9 cellular contexts compared by ENCODE assay signal in genomic region chr16:57146735-57147134, GRCh38. TPM values are rescaled to one million over a fixed set of nuclear protein-coding genes. Genes with fewer than 3 reads are reported as not detected.
DNase-seq lines count a peak whose midpoint lies in the region; ATAC-seq, FAIRE-seq and TF ChIP-seq lines count a peak whose summit lies in the region.
"Had no signal": no experiment of that assay in that cellular context is flagged by ENCODE, and none has a peak within 500 bp of the region (broad histone marks: within the 10 kb centered on the region; RNA-seq: fewer than 3 reads in every experiment).

No MANE protein-coding gene starts in this region.

- no peak overlapping the region for H3K4me2 ChIP-seq in GM12878 (ENCODE audit: control insufficient read depth, insufficient read depth)

- TF ChIP-seq EP300 in GM12878 (IDR thresholded peaks at IDR 0.05; ENCODE audit: borderline replicate concordance in 1 of 2, control insufficient read depth in 1 of 2, low read depth in 2 of 2, low read length in 2 of 2) = no peak

- POLR2A ChIA-PET in GM12878 (lab: Charles Lee) = interaction anchor here (1.4 kb wide), 1 partner anchor 19 kb away, joined by 3 read pairs; no protein-coding TSS in a partner anchor

- CTCF ChIA-PET in Calu3 (lab: Charles Lee) = no interaction called here
- CTCF ChIA-PET in GM12878 (lab: Yijun Ruan, JAX) = no interaction called here

- intact Hi-C loops in Calu3 (cut with micrococcal nuclease; ENCODE audit: unreplicated experiment) = no loop called here
- intact Hi-C loops in GM12878 (cut with micrococcal nuclease; ENCODE audit: unreplicated experiment) = no loop called here
- intact Hi-C loops in lower lobe of right lung (cut with DNase I) = no loop called here

- BruUV-seq in Calu3 (replicated peaks; lab: Mats Ljungman, UMichigan) = no TSS peak
- no TSS peak for BruUV-seq in GM12878 (replicated peaks; lab: Mats Ljungman, UMichigan)

- no peaks in the 10 kb centered on the region for H3K9me3 Mint-ChIP-seq in Calu3 (ENCODE audit: low read depth, unreplicated experiment)

- TF ChIP-seq CTCF in Calu3 (IDR thresholded peaks at IDR 0.05; ENCODE audit: unreplicated experiment) = peak; percentile 29
- peak; percentile 1 to 25 (median 18); a peak in 2 of 6 replicates for TF ChIP-seq CTCF in GM12878 (IDR thresholded peaks at IDR 0.05 in 2 of 3, conservative IDR thresholded peaks at IDR 0.05 in 1 of 3; ENCODE audit: control insufficient read depth in 2 of 3, extremely low read depth in 1 of 3, insufficient read depth in 1 of 3, low read depth in 3 of 3, low read length in 3 of 3)
- no peak for TF ChIP-seq CTCF in lower lobe of right lung (IDR thresholded peaks at IDR 0.05)

- H3K27ac Mint-ChIP-seq in Calu3 (ENCODE audit: unreplicated experiment) = no peak overlapping the region
- H3K27ac Mint-ChIP-seq in T-helper 17 cell = no peak overlapping the region

- H3K79me2 ChIP-seq in GM12878 (ENCODE audit: control insufficient read depth, insufficient read depth, low read length) = no peaks in the 10 kb centered on the region

- H3K27ac ChIP-seq in GM12878 (ENCODE audit: control insufficient read depth, insufficient read depth) (no peak overlapping the region), lower lobe of right lung (peak overlapping the region; percentile 72)

- WGBS in GM12878 (ENCODE audit: insufficient coverage, insufficient replicate concordance, low lambda C conversion rate, missing lambda C conversion rate) = 84% methylated on average over 5 of the region's 5 CpGs

- H4K20me1 ChIP-seq in GM12878 (ENCODE audit: control insufficient read depth, insufficient read depth) = no peaks in the 10 kb centered on the region

- H3K4me3 Mint-ChIP-seq in Calu3 (ENCODE audit: low read depth, unreplicated experiment) (no peak overlapping the region), T-helper 17 cell (no peak overlapping the region)

- in situ Hi-C loops in GM12878 (cut with MboI) = no loop called here

- no peaks in the 10 kb centered on the region for H3K27me3 ChIP-seq in GM12878 (replicated peaks in 1 of 2; ENCODE audit: control insufficient read depth in 2 of 2, insufficient read depth in 2 of 2, low read length in 1 of 2)
- no peaks in the 10 kb centered on the region for H3K27me3 ChIP-seq in lower lobe of right lung (ENCODE audit: low read depth)

- no peaks in the 10 kb centered on the region for H3K4me1 Mint-ChIP-seq in Calu3 (ENCODE audit: low read depth, unreplicated experiment)
- peaks cover 19% of the 10 kb centered on the region for H3K4me1 Mint-ChIP-seq in T-helper 17 cell

- H3K4me3 ChIP-seq in GM12878 (no peak overlapping the region), lower lobe of right lung (no peak overlapping the region)

- no peak for TF ChIP-seq RAD21 in GM12878 (IDR thresholded peaks at IDR 0.05; ENCODE audit: insufficient read depth, low read depth, low read length)

- FAIRE-seq in GM12878 (lab: Jason Lieb, UNC) = no peak

- TF ChIP-seq POLR2A in GM12878 (IDR thresholded peaks at IDR 0.05; ENCODE audit: low read depth, low read length) = no peak

- peaks cover 22% of the 10 kb centered on the region for H3K4me1 ChIP-seq in GM12878 (ENCODE audit: control insufficient read depth, insufficient read depth, low read length)
- H3K4me1 ChIP-seq in lower lobe of right lung = peaks cover 83% of the 10 kb centered on the region

- SMC1A ChIA-PET in GM12878 (lab: Charles Lee; ENCODE audit: uncharacterized antibody, unreplicated experiment) = no interaction called here

- no peak overlapping the region for H3K9ac ChIP-seq in GM12878 (ENCODE audit: control insufficient read depth, insufficient read depth, low read length)

- H3K36me3 ChIP-seq in GM12878 (ENCODE audit: control insufficient read depth in 2 of 2, insufficient read depth in 2 of 2, low read length in 1 of 2) = peaks cover 2 to 4% of the 10 kb centered on the region in 2 experiments; a peak in 3 of 4 replicates
- H3K36me3 ChIP-seq in lower lobe of right lung = peaks cover 5% of the 10 kb centered on the region

- no peak overlapping the region for H2AFZ ChIP-seq in GM12878 (ENCODE audit: control insufficient read depth, low read depth, low read length)

- H3K27me3 Mint-ChIP-seq in Calu3 (ENCODE audit: unreplicated experiment) (no peaks in the 10 kb centered on the region), T-helper 17 cell (no peaks in the 10 kb centered on the region)

- RAD21 ChIA-PET in GM12878 (lab: Charles Lee; ENCODE audit: unreplicated experiment) = no interaction called here

- H3K9me3 ChIP-seq in GM12878 (replicated peaks; ENCODE audit: control insufficient read depth, insufficient read depth, low read length) = no peaks in the 10 kb centered on the region
- H3K9me3 ChIP-seq in lower lobe of right lung = no peaks in the 10 kb centered on the region
- H3K9me3 ChIP-seq in T-helper 17 cell (ENCODE audit: control insufficient read depth, low read length, poor library complexity, severe bottlenecking) = no peaks in the 10 kb centered on the region

- H3K36me3 Mint-ChIP-seq in Calu3 (ENCODE audit: insufficient read depth, unreplicated experiment) (peaks cover 6% of the 10 kb centered on the region), T-helper 17 cell (ENCODE audit: low read depth) (no peaks in the 10 kb centered on the region)

- peak; percentile 57 for ATAC-seq in GM12878
- no peak for ATAC-seq in lower lobe of right lung
- ATAC-seq in T-helper 17 cell = no peak

- DNase-seq in Calu3 (peak; percentile 43), HT1080 (ENCODE audit: low read depth) (peak; percentile 27), GM12878 (ENCODE audit: low read depth, low spot score) (no peak), lower lobe of right lung (no peak), HPDE6-E6E7 (ENCODE audit: extremely low spot score) (no peak), inferior parietal cortex (ENCODE audit: extremely low spot score) (no peak), H4 (ENCODE audit: low spot score) (no peak), T-helper 17 cell (no peak)
- DNase-seq: activated naive CD4-positive, alpha-beta T cell treated with anti-CD3 and anti-CD28 coated beads, Interleukin-2, amount 50 U/mL, for 16 hours had no signal

RNA-seq across cellular contexts. Expression of gene PSME3IP1, which starts 39.1 kb away (rescaled TPM):
- total RNA-seq in Calu3 (2022) (171 and 177 TPM in 2 replicates), GM12878 (2014; rRNA removed) (67.9 and 82.1 TPM in 2 replicates), GM12878 (2014; rRNA removed; fragmentation: Illumina TruSeq; extraction: Trizol) (146 and 152 TPM in 2 replicates), GM12878 (2021) (101 and 104 TPM in 2 replicates), lower lobe of right lung (79.8 TPM), T-helper 17 cell (100 to 1,000 TPM; 109 to 118 TPM)
- 89.3 and 102 TPM in 2 replicates for total RNA-seq in HT1080 (2014; rRNA removed; shearing (Covaris generic))
- 91.1 and 105 TPM in 2 replicates for polyA plus RNA-seq in HT1080 (2015; cell fraction: cytosol; rRNA removed)
- 102 and 111 TPM in 2 replicates for polyA plus RNA-seq in HT1080 (2015; cell fraction: nucleus; rRNA removed)
- 80.2 and 90.1 TPM in 2 replicates for total RNA-seq in GM12878 (2013; cell fraction: nucleolus; rRNA removed)
- polyA plus RNA-seq in GM12878 (2011; ENCODE audit: low read depth) = 51.7 TPM
- polyA plus RNA-seq in GM12878 (2011; rRNA removed) (114 and 117 TPM in 2 replicates), GM12878 (2014; fragmentation: Illumina TruSeq; extraction: Trizol) (174 and 180 TPM in 2 replicates), GM12878 (2014; fragmentation: Nextera tagmentation; extraction: Ambion mirVana) (10 to 100 TPM; 72.5 to 90.2 TPM), GM12878 (2014; rRNA removed) (94.6 and 106 TPM in 2 replicates), GM12878 (2016; fragmentation: Nextera tagmentation; extraction: Ambion mirVana) (100 to 1,000 TPM; 135 to 143 TPM)
- 134 and 137 TPM in 2 replicates for polyA plus RNA-seq in GM12878 (2011; cell fraction: cytosol; rRNA removed)
- 121 and 124 TPM in 2 replicates for polyA plus RNA-seq in GM12878 (2011; cell fraction: nucleus; rRNA removed)
- polyA plus RNA-seq in GM12878 (2012) = 70.8 and 73.8 TPM in 2 replicates
- polyA minus RNA-seq in GM12878 (2011; rRNA and poly(A)+ RNA removed) = 83.2 and 109 TPM in 2 replicates
- polyA minus RNA-seq in GM12878 (2011; cell fraction: cytosol; rRNA and poly(A)+ RNA removed) = 33.0 and 36.1 TPM in 2 replicates
- polyA minus RNA-seq in GM12878 (2011; cell fraction: nucleus; rRNA and poly(A)+ RNA removed) = 22.6 and 36.0 TPM in 2 replicates
- 104 and 139 TPM in 2 replicates for total RNA-seq in H4 (2014; rRNA removed; shearing (Covaris generic))

RNA-seq across cellular contexts. Expression of gene RSPRY1, which starts 39.4 kb away (rescaled TPM):
- total RNA-seq in Calu3 (2022) (43.6 and 47.4 TPM in 2 replicates), GM12878 (2014; rRNA removed) (35.0 and 37.5 TPM in 2 replicates), GM12878 (2014; rRNA removed; fragmentation: Illumina TruSeq; extraction: Trizol) (41.2 and 44.8 TPM in 2 replicates), GM12878 (2021) (38.0 and 40.5 TPM in 2 replicates), lower lobe of right lung (34.9 TPM), T-helper 17 cell (10 to 100 TPM; 19.1 to 23.8 TPM)
- total RNA-seq in HT1080 (2014; rRNA removed; shearing (Covaris generic)) = 28.1 and 36.6 TPM in 2 replicates
- 28.3 and 31.0 TPM in 2 replicates for polyA plus RNA-seq in HT1080 (2015; cell fraction: cytosol; rRNA removed)
- 32.7 and 37.6 TPM in 2 replicates for polyA plus RNA-seq in HT1080 (2015; cell fraction: nucleus; rRNA removed)
- total RNA-seq in GM12878 (2013; cell fraction: nucleolus; rRNA removed) = 126 and 145 TPM in 2 replicates
- polyA plus RNA-seq in GM12878 (2011; ENCODE audit: low read depth) = 26.3 TPM
- polyA plus RNA-seq in GM12878 (2011; rRNA removed) (47.7 and 50.8 TPM in 2 replicates), GM12878 (2014; fragmentation: Illumina TruSeq; extraction: Trizol) (41.8 and 47.7 TPM in 2 replicates), GM12878 (2014; fragmentation: Nextera tagmentation; extraction: Ambion mirVana) (10 to 100 TPM; 18.5 to 25.1 TPM), GM12878 (2014; rRNA removed) (24.0 and 29.1 TPM in 2 replicates), GM12878 (2016; fragmentation: Nextera tagmentation; extraction: Ambion mirVana) (10 to 100 TPM; 44.8 to 57.0 TPM)
- 28.1 and 32.9 TPM in 2 replicates for polyA plus RNA-seq in GM12878 (2011; cell fraction: cytosol; rRNA removed)
- 33.1 and 59.7 TPM in 2 replicates for polyA plus RNA-seq in GM12878 (2011; cell fraction: nucleus; rRNA removed)
- polyA plus RNA-seq in GM12878 (2012) = 19.0 and 28.2 TPM in 2 replicates
- polyA minus RNA-seq in GM12878 (2011; rRNA and poly(A)+ RNA removed) = 82.9 and 86.9 TPM in 2 replicates
- polyA minus RNA-seq in GM12878 (2011; cell fraction: cytosol; rRNA and poly(A)+ RNA removed) = 26.6 and 31.1 TPM in 2 replicates
- polyA minus RNA-seq in GM12878 (2011; cell fraction: nucleus; rRNA and poly(A)+ RNA removed) = 41.8 and 66.1 TPM in 2 replicates
- 25.1 and 28.6 TPM in 2 replicates for total RNA-seq in H4 (2014; rRNA removed; shearing (Covaris generic))

RNA-seq across cellular contexts. Expression of gene CPNE2, which starts 54.4 kb away (rescaled TPM):
- 12.9 and 14.5 TPM in 2 replicates for total RNA-seq in Calu3 (2022)
- total RNA-seq in HT1080 (2014; rRNA removed; shearing (Covaris generic)) = 36.1 and 51.5 TPM in 2 replicates
- polyA plus RNA-seq in HT1080 (2015; cell fraction: cytosol; rRNA removed) = 51.9 and 61.3 TPM in 2 replicates
- 19.6 and 20.4 TPM in 2 replicates for polyA plus RNA-seq in HT1080 (2015; cell fraction: nucleus; rRNA removed)
- total RNA-seq in GM12878 (2013; cell fraction: nucleolus; rRNA removed) = 7.8 and 9.0 TPM in 2 replicates
- 13.6 and 14.5 TPM in 2 replicates for total RNA-seq in GM12878 (2014; rRNA removed)
- 9.8 and 10.5 TPM in 2 replicates for total RNA-seq in GM12878 (2014; rRNA removed; fragmentation: Illumina TruSeq; extraction: Trizol)
- 13.7 and 14.5 TPM in 2 replicates for total RNA-seq in GM12878 (2021)
- polyA plus RNA-seq in GM12878 (2011; ENCODE audit: low read depth) = 5.7 TPM
- 3.4 and 7.7 TPM in 2 replicates for polyA plus RNA-seq in GM12878 (2011; rRNA removed)
- 8.4 and 10.6 TPM in 2 replicates for polyA plus RNA-seq in GM12878 (2011; cell fraction: cytosol; rRNA removed)
- 4.7 and 6.0 TPM in 2 replicates for polyA plus RNA-seq in GM12878 (2011; cell fraction: nucleus; rRNA removed)
- 7.1 and 12.0 TPM in 2 replicates for polyA plus RNA-seq in GM12878 (2012)
- polyA plus RNA-seq in GM12878 (2014; fragmentation: Illumina TruSeq; extraction: Trizol) = 16.9 and 18.5 TPM in 2 replicates
- polyA plus RNA-seq in GM12878 (2014; fragmentation: Nextera tagmentation; extraction: Ambion mirVana) = 1 to 10 TPM; 4.8 to 5.6 TPM
- 22.1 and 23.5 TPM in 2 replicates for polyA plus RNA-seq in GM12878 (2014; rRNA removed)
- polyA plus RNA-seq in GM12878 (2016; fragmentation: Nextera tagmentation; extraction: Ambion mirVana) = 10 to 100 TPM in 1 of 2 experiments, 1 to 10 TPM in 1; 3.1 to 10.0 TPM
- 5.6 and 8.1 TPM in 2 replicates for polyA minus RNA-seq in GM12878 (2011; rRNA and poly(A)+ RNA removed)
- polyA minus RNA-seq in GM12878 (2011; cell fraction: cytosol; rRNA and poly(A)+ RNA removed) = 2.5 and 2.8 TPM in 2 replicates
- polyA minus RNA-seq in GM12878 (2011; cell fraction: nucleus; rRNA and poly(A)+ RNA removed) = 2.1 and 5.5 TPM in 2 replicates
- total RNA-seq in lower lobe of right lung = 55.3 TPM
- total RNA-seq in H4 (2014; rRNA removed; shearing (Covaris generic)) = 34.5 and 39.2 TPM in 2 replicates
- total RNA-seq in T-helper 17 cell = 1 to 10 TPM; 2.4 to 4.4 TPM

Comparison
In these comparisons a context has a peak if more than half of its experiments do, and no peak if none do; other contexts are left out.
1. DNase-seq: peak in Calu3 (single experiment) and HT1080 (single experiment); none in GM12878 (single experiment), lower lobe of right lung (single experiment), HPDE6-E6E7 (single experiment), inferior parietal cortex (single experiment), H4 (single experiment) and T-helper 17 cell (0 of 3).